Comparison of ENCODE assay signal across 9 cellular contexts in the genomic region with DNA sequence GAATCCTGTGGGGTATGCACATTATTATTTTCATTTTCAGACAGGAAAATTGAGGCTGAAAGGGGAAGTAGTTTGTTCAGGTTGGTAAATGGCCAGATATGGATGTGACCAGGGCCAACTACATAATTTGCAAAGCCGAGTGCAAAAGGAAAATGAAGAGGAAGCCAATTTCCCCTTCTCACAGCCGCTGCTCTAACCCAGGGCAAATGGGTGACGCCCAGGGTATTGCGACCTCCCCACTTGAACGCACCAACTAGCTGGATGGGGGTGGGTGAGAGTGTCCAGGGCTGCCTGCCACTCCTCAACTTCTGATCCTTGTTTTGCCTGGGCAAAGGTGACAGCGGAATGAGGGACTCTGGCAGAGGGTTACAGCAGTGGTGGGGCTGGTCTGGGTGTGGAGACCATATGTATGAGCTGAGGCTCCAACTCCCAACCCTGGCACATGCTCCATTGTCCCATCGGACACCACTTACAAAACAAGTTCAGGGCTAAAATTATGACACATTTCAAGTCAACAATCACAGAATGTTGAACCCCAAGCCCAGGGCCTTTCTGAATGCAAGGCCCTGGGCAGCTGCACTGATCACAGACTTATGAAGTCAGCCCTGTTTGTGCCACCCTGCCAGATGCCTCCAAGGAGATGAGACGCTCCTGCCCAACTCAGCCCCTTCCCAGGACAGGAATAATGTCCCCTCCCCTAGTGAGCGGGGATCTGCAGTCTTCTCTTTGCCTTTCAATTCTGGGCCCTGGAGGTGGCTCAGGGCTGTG. TPM values are rescaled to one million over a fixed set of nuclear protein-coding genes. Genes with fewer than 3 reads are reported as not detected.
DNase-seq lines count a peak whose midpoint lies in the region; ATAC-seq, FAIRE-seq and TF ChIP-seq lines count a peak whose summit lies in the region.
"Had no signal": no experiment of that assay in that cellular context is flagged by ENCODE, and none has a peak within 500 bp of the region (broad histone marks: within the 10 kb centered on the region; RNA-seq: fewer than 3 reads in every experiment).

No MANE protein-coding gene starts in this region.

- 53 to 57% methylated on average over 9 of the region's 9 CpGs for WGBS in pancreas, 2 donors

- H3K27me3 ChIP-seq in colonic mucosa (no peaks in the 10 kb centered on the region), pancreas (no peaks in the 10 kb centered on the region)

- FAIRE-seq in pancreas (lab: Jason Lieb, UNC), result no peak

- TF ChIP-seq CTCF in colonic mucosa (IDR thresholded peaks at IDR 0.05) (no peak), pancreas (IDR thresholded peaks at IDR 0.05) (no peak)

- H3K9me3 ChIP-seq in colonic mucosa (no peaks in the 10 kb centered on the region), pancreas (no peaks in the 10 kb centered on the region)

- H3K36me3 ChIP-seq in colonic mucosa, result no peaks in the 10 kb centered on the region
- H3K36me3 ChIP-seq in pancreas, result no peaks in the 10 kb centered on the region

- H3K4me3 ChIP-seq in colonic mucosa, result peak overlapping the region; percentile 13
- no peak overlapping the region for H3K4me3 ChIP-seq in pancreas

- H3K9ac ChIP-seq in colonic mucosa (ENCODE audit: low read depth in 2 of 2, low read length in 2 of 2), result peak overlapping the region; percentile 78 to 93

- peaks cover 8% of the 10 kb centered on the region for H3K4me1 ChIP-seq in colonic mucosa
- peaks cover 13 to 29% (median 22%) of the 10 kb centered on the region in 3 donors for H3K4me1 ChIP-seq in pancreas

- DNase-seq in colonic mucosa (peak; percentile 80), pancreas (peak in 1 of 6 donors; percentile 14), NCI-H146 (lab: John Stamatoyannopoulos, UW) (no peak), NCI-H1694 treated with DMSO at 0.1 percent for 48 hours (lab: John Stamatoyannopoulos, UW) (no peak), AG20443 (ENCODE audit: low spot score) (no peak)

- H3K27ac ChIP-seq in colonic mucosa (peak overlapping the region; percentile 83), pancreas (peak overlapping the region in 3 of 4 donors; percentile 1 to 20 (median 10))

- intact Hi-C loops in colonic mucosa (cut with DNase I), result loop anchor here (5.0 kb wide), 1 partner anchor 43 kb away; no protein-coding TSS in a partner anchor
- intact Hi-C loops in pancreas (cut with DNase I), result no loop called here

- ATAC-seq in GM18907 (IDR thresholded peaks at IDR 0.05; ENCODE audit: unreplicated experiment) (peak; percentile 66), HG03571 (IDR thresholded peaks at IDR 0.05; ENCODE audit: unreplicated experiment) (peak; percentile 62), pancreas (peak in 2 of 4 donors; percentile 3 to 20), HG03521 (IDR thresholded peaks at IDR 0.05; ENCODE audit: unreplicated experiment) (no peak)

RNA-seq across cellular contexts. Expression of a gene that starts 1.7 kb away (rescaled TPM):
- 10 to 100 TPM; 44.9 to 54.5 TPM for total RNA-seq in colonic mucosa
- under 1 TPM in 2 of 6 donors, not detected in 4; 0.16 to 0.46 TPM for total RNA-seq in pancreas
- polyA plus RNA-seq in pancreas, result under 1 TPM in 1 of 2 donors, not detected in 1; 0.19 TPM
- total RNA-seq: fibroblast of lung had no signal
- polyA plus RNA-seq: fibroblast of lung had no signal

RNA-seq across cellular contexts. Expression of a gene that starts 46.2 kb away (rescaled TPM):
- total RNA-seq in colonic mucosa, result 10 to 100 TPM; 73.0 to 88.3 TPM
- total RNA-seq in pancreas, result 10 to 100 TPM; 42.7 to 88.1 (median 59.3) TPM
- polyA plus RNA-seq in pancreas, result 100 to 1,000 TPM in 1 of 2 donors, 10 to 100 TPM in 1; 87.4 to 210 TPM

RNA-seq across cellular contexts. Expression of a gene that starts 57.9 kb away (rescaled TPM):
- 10 to 100 TPM; 20.1 to 25.1 TPM for total RNA-seq in colonic mucosa
- total RNA-seq in pancreas, result 10 to 100 TPM; 15.1 to 23.5 (median 17.3) TPM
- 10 to 100 TPM; 10.3 to 10.9 TPM for polyA plus RNA-seq in pancreas

Comparison
In these comparisons a context has a peak if more than half of its experiments do, and no peak if none do; other contexts are left out.
1. RNA of a gene that starts 1.7 kb away (total RNA-seq): 44.9 to 54.5 TPM in colonic mucosa; 0.16 to 0.46 TPM in pancreas; every median in the first group is over 10 times any median in the second.